10 cellular contexts compared by ENCODE assay signal in the genomic region with DNA sequence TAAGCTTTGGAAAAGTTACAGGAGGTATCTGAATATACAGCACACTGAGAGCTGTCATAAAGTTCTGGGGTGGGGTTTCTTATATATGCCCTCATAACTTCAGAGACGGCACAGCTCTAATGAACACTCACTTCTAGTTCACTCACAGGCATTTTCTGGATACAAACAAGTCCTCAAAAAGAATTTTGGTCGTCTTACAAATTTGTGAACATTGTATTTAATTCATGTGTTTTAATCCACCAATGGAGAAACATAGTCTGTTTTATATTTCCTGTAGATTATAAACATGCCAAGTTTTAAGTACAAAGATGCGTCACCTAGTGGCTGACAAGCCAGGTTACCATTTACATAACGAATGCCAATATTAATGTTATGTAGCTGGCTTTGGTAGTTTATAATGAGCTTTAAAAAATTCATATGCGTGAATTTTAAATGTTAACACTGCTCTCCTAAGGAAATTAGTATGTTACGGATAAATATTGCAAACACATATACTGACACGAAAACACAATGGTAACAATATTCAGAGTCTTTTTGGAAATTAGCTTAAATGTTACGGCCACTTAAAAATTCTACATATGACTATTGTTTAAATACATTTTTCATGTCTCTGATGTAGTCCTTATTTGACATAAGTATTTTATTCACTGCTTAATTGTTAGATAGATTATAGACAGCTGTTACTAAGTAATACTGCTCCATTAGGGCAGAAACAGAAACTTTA. TPM values are rescaled to one million over a fixed set of nuclear protein-coding genes. Genes with fewer than 3 reads are reported as not detected.
DNase-seq lines count a peak whose midpoint lies in the region; ATAC-seq, FAIRE-seq and TF ChIP-seq lines count a peak whose summit lies in the region.
"Had no signal": no experiment of that assay in that cellular context is flagged by ENCODE, and none has a peak within 500 bp of the region (broad histone marks: within the 10 kb centered on the region; RNA-seq: fewer than 3 reads in every experiment).

No MANE protein-coding gene starts in this region.

- H3K9ac ChIP-seq in mucosa of stomach (ENCODE audit: low read length), result peak overlapping the region; percentile 69

- TF ChIP-seq CTCF in A673 (conservative IDR thresholded peaks at IDR 0.05; ENCODE audit: low read depth, low read length), result peak; percentile 83
- peak; percentile 64 for TF ChIP-seq CTCF in LNCAP (IDR thresholded peaks at IDR 0.05)

- DNase-seq in A673 (ENCODE audit: low spot score) (peak; percentile 77), medulla oblongata (ENCODE audit: extremely low spot score) (no peak), pons (ENCODE audit: low spot score) (no peak)
- no peak for DNase-seq in activated CD4-positive, alpha-beta T cell treated with anti-CD3 and anti-CD28 coated beads for 4 hours
- DNase-seq: KBM-7 had no signal

- H3K4me1 ChIP-seq in A673 (ENCODE audit: insufficient read depth, low read length, poor library complexity, severe bottlenecking) (peaks cover 37% of the 10 kb centered on the region), mucosa of stomach (ENCODE audit: control insufficient read depth, insufficient read depth, low read length) (no peaks in the 10 kb centered on the region)

- POLR2A ChIA-PET in A673 (lab: Charles Lee; ENCODE audit: low non-redundant PET), result no interaction called here

- ATAC-seq in GM18517 (IDR thresholded peaks at IDR 0.05; ENCODE audit: unreplicated experiment), result no peak

- no peaks in the 10 kb centered on the region for H3K36me3 ChIP-seq in A673 (ENCODE audit: insufficient read depth, low read length, poor library complexity, severe bottlenecking)
- no peaks in the 10 kb centered on the region for H3K36me3 ChIP-seq in mucosa of stomach (ENCODE audit: control insufficient read depth, insufficient read depth, low read length)

- H3K27me3 ChIP-seq in A673 (replicated peaks; ENCODE audit: insufficient read depth, low read depth, low read length, poor library complexity) (no peaks in the 10 kb centered on the region), mucosa of stomach (ENCODE audit: control insufficient read depth, insufficient read depth, low read length) (no peaks in the 10 kb centered on the region)

- no TSS peak for BruUV-seq in A673 (replicated peaks; lab: Mats Ljungman, UMichigan)

- peak overlapping the region; percentile 17 for H3K27ac ChIP-seq in A673 (ENCODE audit: low read depth, low read length, poor library complexity, severe bottlenecking)

- H3K4me3 ChIP-seq in A673 (ENCODE audit: low read depth, low read length, poor library complexity, severe bottlenecking), result no peak overlapping the region
- no peak overlapping the region for H3K4me3 ChIP-seq in mucosa of stomach (ENCODE audit: low read length)

- CTCF ChIA-PET in A673 (lab: Charles Lee), result interaction anchor here (1.0 kb wide), 1 partner anchor 452 kb away, joined by 3 read pairs; no protein-coding TSS in a partner anchor

- H3K9me3 ChIP-seq in A673 (ENCODE audit: low read depth, low read length, poor library complexity, severe bottlenecking) (no peaks in the 10 kb centered on the region), mucosa of stomach (ENCODE audit: control insufficient read depth, low read length) (no peaks in the 10 kb centered on the region)

- FAIRE-seq in endometrium (lab: Jason Lieb, UNC), result peak; percentile 87
- FAIRE-seq: D721Med had no signal

- intact Hi-C loops in A673 (cut with micrococcal nuclease; ENCODE audit: unreplicated experiment), result loop anchor here (2.0 to 5.0 kb wide), 2 partner anchors 124 to 452 kb away; no protein-coding TSS in a partner anchor

RNA-seq across cellular contexts. Expression of a gene that starts 2.5 kb away (rescaled TPM):
- 12.6 and 23.7 TPM in 2 replicates for total RNA-seq in A673 (2021)
